1 cellular context compared by ENCODE assay signal in genomic region chr20:63574156-63574828, GRCh38.
TF ChIP-seq lines count a peak whose summit lies in the region.

Gene HELZ2 (minus strand): TSS chr20:63574239. CDS start chr20:63572385, 1,854 bp downstream.

TF ChIP-seq in K562, 482 proteins besides CTCF, POLR2A, EP300 and RAD21 (continued from another document and continues in another):
- 0 out of 2 replicates have a peak, but pooled peaks have one; percentile 31 for TF ChIP-seq ARID4B (CRISPR knock-in tag; IDR thresholded peaks at IDR 0.05)
- no peak for TF ChIP-seq CC2D1A (IDR thresholded peaks at IDR 0.05)
- peak; percentile 47; the same call in 1 of the 2 replicates for TF ChIP-seq TFAP4 (CRISPR knock-in tag; IDR thresholded peaks at IDR 0.05; ENCODE audit: borderline replicate concordance)
- 0 out of 2 replicates have a peak, but pooled peaks have one; percentile 38 for TF ChIP-seq ZNF740 (CRISPR knock-in tag; IDR thresholded peaks at IDR 0.05)
- no peak for TF ChIP-seq ZNF740 (tag; IDR thresholded peaks at IDR 0.05)
- 0 out of 2 replicates have a peak, but pooled peaks have one; percentile 24 for TF ChIP-seq RREB1 (CRISPR knock-in tag; IDR thresholded peaks at IDR 0.05)
- TF ChIP-seq FOXA3 (CRISPR knock-in tag; conservative IDR thresholded peaks at IDR 0.05 in 1 of 2, IDR thresholded peaks at IDR 0.05 in 1 of 2), result peak in 1 of 2 experiments; percentile 45; a peak in 1 of 4 replicates
- no peak for TF ChIP-seq HDGF (IDR thresholded peaks at IDR 0.05)
- TF ChIP-seq HDAC6 (IDR thresholded peaks at IDR 0.05; ENCODE audit: low read depth, low read length), result no peak
- TF ChIP-seq VEZF1 (CRISPR knock-in tag; IDR thresholded peaks at IDR 0.05), result peak; percentile 93
- no peak for TF ChIP-seq ZFPM2 (CRISPR knock-in tag; IDR thresholded peaks at IDR 0.05)
- TF ChIP-seq TEAD4 (IDR thresholded peaks at IDR 0.05; ENCODE audit: low read length), result no peak
- TF ChIP-seq TEAD4 (CRISPR knock-in tag; IDR thresholded peaks at IDR 0.05; ENCODE audit: borderline replicate concordance), result 0 out of 2 replicates have a peak, but pooled peaks have one; percentile 21
- TF ChIP-seq TRIM24 (IDR thresholded peaks at IDR 0.05), result 0 out of 4 replicates have a peak, but pooled peaks of 1 of the 2 experiments have one; percentile 11
- TF ChIP-seq, protein P1, sequence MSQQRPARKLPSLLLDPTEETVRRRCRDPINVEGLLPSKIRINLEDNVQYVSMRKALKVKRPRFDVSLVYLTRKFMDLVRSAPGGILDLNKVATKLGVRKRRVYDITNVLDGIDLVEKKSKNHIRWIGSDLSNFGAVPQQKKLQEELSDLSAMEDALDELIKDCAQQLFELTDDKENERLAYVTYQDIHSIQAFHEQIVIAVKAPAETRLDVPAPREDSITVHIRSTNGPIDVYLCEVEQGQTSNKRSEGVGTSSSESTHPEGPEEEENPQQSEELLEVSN (IDR thresholded peaks at IDR 0.05; ENCODE audit: borderline replicate concordance in 1 of 2, extremely low read depth in 1 of 2, insufficient read depth in 1 of 2, insufficient read length in 1 of 2, low read depth in 1 of 2, low read length in 1 of 2, poor library complexity in 1 of 2, severe bottlenecking in 1 of 2), result peak in 1 of 2 experiments; percentile 62
- 0 out of 4 replicates have a peak, but pooled peaks of 1 of the 2 experiments have one; percentile 56 for TF ChIP-seq TEAD1 (CRISPR knock-in tag; IDR thresholded peaks at IDR 0.05)
- TF ChIP-seq, protein P2, sequence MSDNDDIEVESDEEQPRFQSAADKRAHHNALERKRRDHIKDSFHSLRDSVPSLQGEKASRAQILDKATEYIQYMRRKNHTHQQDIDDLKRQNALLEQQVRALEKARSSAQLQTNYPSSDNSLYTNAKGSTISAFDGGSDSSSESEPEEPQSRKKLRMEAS (CRISPR knock-in tag; IDR thresholded peaks at IDR 0.05), result peak; percentile 31
- peak; percentile 61 for TF ChIP-seq TBP (optimal IDR thresholded peaks at IDR 0.05; ENCODE audit: low read depth, low read length)
- 0 out of 2 replicates have a peak, but pooled peaks have one; percentile 22 for TF ChIP-seq DNMT1 (IDR thresholded peaks at IDR 0.05)
- TF ChIP-seq CXXC5 (CRISPR knock-in tag; IDR thresholded peaks at IDR 0.05), result 0 out of 2 replicates have a peak, but pooled peaks have one; percentile 20
- peak; percentile 35; the same call in 1 of the 2 replicates for TF ChIP-seq L3MBTL2 (IDR thresholded peaks at IDR 0.05)
- TF ChIP-seq, protein P3, sequence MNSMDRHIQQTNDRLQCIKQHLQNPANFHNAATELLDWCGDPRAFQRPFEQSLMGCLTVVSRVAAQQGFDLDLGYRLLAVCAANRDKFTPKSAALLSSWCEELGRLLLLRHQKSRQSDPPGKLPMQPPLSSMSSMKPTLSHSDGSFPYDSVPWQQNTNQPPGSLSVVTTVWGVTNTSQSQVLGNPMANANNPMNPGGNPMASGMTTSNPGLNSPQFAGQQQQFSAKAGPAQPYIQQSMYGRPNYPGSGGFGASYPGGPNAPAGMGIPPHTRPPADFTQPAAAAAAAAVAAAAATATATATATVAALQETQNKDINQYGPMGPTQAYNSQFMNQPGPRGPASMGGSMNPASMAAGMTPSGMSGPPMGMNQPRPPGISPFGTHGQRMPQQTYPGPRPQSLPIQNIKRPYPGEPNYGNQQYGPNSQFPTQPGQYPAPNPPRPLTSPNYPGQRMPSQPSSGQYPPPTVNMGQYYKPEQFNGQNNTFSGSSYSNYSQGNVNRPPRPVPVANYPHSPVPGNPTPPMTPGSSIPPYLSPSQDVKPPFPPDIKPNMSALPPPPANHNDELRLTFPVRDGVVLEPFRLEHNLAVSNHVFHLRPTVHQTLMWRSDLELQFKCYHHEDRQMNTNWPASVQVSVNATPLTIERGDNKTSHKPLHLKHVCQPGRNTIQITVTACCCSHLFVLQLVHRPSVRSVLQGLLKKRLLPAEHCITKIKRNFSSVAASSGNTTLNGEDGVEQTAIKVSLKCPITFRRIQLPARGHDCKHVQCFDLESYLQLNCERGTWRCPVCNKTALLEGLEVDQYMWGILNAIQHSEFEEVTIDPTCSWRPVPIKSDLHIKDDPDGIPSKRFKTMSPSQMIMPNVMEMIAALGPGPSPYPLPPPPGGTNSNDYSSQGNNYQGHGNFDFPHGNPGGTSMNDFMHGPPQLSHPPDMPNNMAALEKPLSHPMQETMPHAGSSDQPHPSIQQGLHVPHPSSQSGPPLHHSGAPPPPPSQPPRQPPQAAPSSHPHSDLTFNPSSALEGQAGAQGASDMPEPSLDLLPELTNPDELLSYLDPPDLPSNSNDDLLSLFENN (IDR thresholded peaks at IDR 0.05; ENCODE audit: low read depth in 2 of 2, low read length in 2 of 2), result no peak
- TF ChIP-seq AFF4 (CRISPR knock-in tag; IDR thresholded peaks at IDR 0.05), result 0 out of 2 replicates have a peak, but pooled peaks have one; percentile 43
- TF ChIP-seq CREB1 (IDR thresholded peaks at IDR 0.05), result no peak
- peak; percentile 37; the same call in 1 of the 2 replicates for TF ChIP-seq CREB1 (CRISPR knock-in tag; IDR thresholded peaks at IDR 0.05)
- TF ChIP-seq TAF1 (IDR thresholded peaks at IDR 0.05; ENCODE audit: control insufficient read depth, extremely low read depth, insufficient read depth, low read length, severe bottlenecking), result peak; percentile 65
- peak; percentile 36; the same call in 1 of the 2 replicates for TF ChIP-seq PHF8 (IDR thresholded peaks at IDR 0.05; ENCODE audit: borderline replicate concordance, low read length)
- no peak for TF ChIP-seq RAD51 (IDR thresholded peaks at IDR 0.05; ENCODE audit: borderline replicate concordance, low read depth)
- peak; percentile 67 to 79 for TF ChIP-seq MAZ (CRISPR knock-in tag; conservative IDR thresholded peaks at IDR 0.05 in 1 of 2, IDR thresholded peaks at IDR 0.05 in 1 of 2)
- no peak for TF ChIP-seq FIP1L1 (IDR thresholded peaks at IDR 0.05; ENCODE audit: low read depth, low read length, poor library complexity, severe bottlenecking)
- 0 out of 2 replicates have a peak, but pooled peaks have one; percentile 39 for TF ChIP-seq POLR2AphosphoS5 (IDR thresholded peaks at IDR 0.05; ENCODE audit: control insufficient read depth, insufficient read depth, low read depth, low read length)
- TF ChIP-seq NFIC (IDR thresholded peaks at IDR 0.05), result peak; percentile 66
- peak; percentile 72 for TF ChIP-seq GABPA (tag; conservative IDR thresholded peaks at IDR 0.05; ENCODE audit: low read depth)
